Comparison of ENCODE assay signal across 8 cellular contexts in genomic region chr17:82291582-82292250, GRCh38. TPM values are rescaled to one million over a fixed set of nuclear protein-coding genes. Genes with fewer than 3 reads are reported as not detected.
DNase-seq lines count a peak whose midpoint lies in the region.

No MANE protein-coding gene starts in this region.

- H3K9me3 ChIP-seq in iPS-20b (ENCODE audit: insufficient read depth, low read depth, low read length) = no peaks in the 10 kb centered on the region; the same call in 1 of the 2 replicates

- no peak for DNase-seq in T-helper 2 cell treated with Interferon-gamma antibody and Interleukin-4, amounts not matched to agents 5 μg/mL and 100 μg/mL, for 36 hours (ENCODE audit: low spot score)
- DNase-seq in T-helper 2 cell (no peak), NCI-H226 (no peak), GM19240 (ENCODE audit: insufficient read length, low spot score) (no peak), putamen (ENCODE audit: low spot score) (no peak)
- no peak for DNase-seq in activated T-helper 1 cell treated with anti-CD3 and anti-CD28 coated beads, Interleukin-12 subunit alpha, Interleukin-12 subunit beta, Interleukin-2, Interleukin-4 antibody, amounts not matched to agents 30 ng/mL and 10 ng/mL and 1 ng/mL, durations not matched to agents 14 hours and 24 hours and 36 hours (ENCODE audit: low spot score)

- H3K27me3 Mint-ChIP-seq in T-helper 2 cell treated with Interferon-gamma antibody and Interleukin-4, amounts not matched to agents 5 μg/mL and 100 μg/mL, for 36 hours (ENCODE audit: low read depth) = no peaks in the 10 kb centered on the region
- H3K27me3 Mint-ChIP-seq in activated T-helper 1 cell treated with anti-CD3 and anti-CD28 coated beads, Interleukin-12 subunit alpha, Interleukin-12 subunit beta, Interleukin-2, Interleukin-4 antibody, amounts not matched to agents 30 ng/mL and 10 ng/mL and 1 ng/mL, durations not matched to agents 14 hours and 24 hours and 36 hours (ENCODE audit: insufficient read depth) = peaks cover 2% of the 10 kb centered on the region

- H3K9me3 Mint-ChIP-seq in T-helper 2 cell treated with Interferon-gamma antibody and Interleukin-4, amounts not matched to agents 5 μg/mL and 100 μg/mL, for 36 hours = no peaks in the 10 kb centered on the region
- H3K9me3 Mint-ChIP-seq in activated T-helper 1 cell treated with anti-CD3 and anti-CD28 coated beads, Interleukin-12 subunit alpha, Interleukin-12 subunit beta, Interleukin-2, Interleukin-4 antibody, amounts not matched to agents 30 ng/mL and 10 ng/mL and 1 ng/mL, durations not matched to agents 14 hours and 24 hours and 36 hours = no peaks in the 10 kb centered on the region

- peak overlapping the region; percentile 85 for H3K4me3 ChIP-seq in iPS-20b (ENCODE audit: low read length)

- peaks cover 32% of the 10 kb centered on the region for H3K4me1 Mint-ChIP-seq in T-helper 2 cell treated with Interferon-gamma antibody and Interleukin-4, amounts not matched to agents 5 μg/mL and 100 μg/mL, for 36 hours (ENCODE audit: low read depth)
- H3K4me1 Mint-ChIP-seq in activated T-helper 1 cell treated with anti-CD3 and anti-CD28 coated beads, Interleukin-12 subunit alpha, Interleukin-12 subunit beta, Interleukin-2, Interleukin-4 antibody, amounts not matched to agents 30 ng/mL and 10 ng/mL and 1 ng/mL, durations not matched to agents 14 hours and 24 hours and 36 hours (ENCODE audit: low read depth) = peaks cover 41% of the 10 kb centered on the region

- H3K27me3 ChIP-seq in iPS-20b (ENCODE audit: insufficient read depth, low read length) = peaks cover 12% of the 10 kb centered on the region; the same call in 1 of the 2 replicates

- no peaks in the 10 kb centered on the region; the same call in 1 of the 2 replicates for H3K4me1 ChIP-seq in iPS-20b (ENCODE audit: insufficient read depth, low read length)

- H3K27ac Mint-ChIP-seq in T-helper 2 cell treated with Interferon-gamma antibody and Interleukin-4, amounts not matched to agents 5 μg/mL and 100 μg/mL, for 36 hours = peak overlapping the region; percentile 67
- H3K27ac Mint-ChIP-seq in activated T-helper 1 cell treated with anti-CD3 and anti-CD28 coated beads, Interleukin-12 subunit alpha, Interleukin-12 subunit beta, Interleukin-2, Interleukin-4 antibody, amounts not matched to agents 30 ng/mL and 10 ng/mL and 1 ng/mL, durations not matched to agents 14 hours and 24 hours and 36 hours = peak overlapping the region; percentile 68

- intact Hi-C loops in activated T-helper 1 cell treated with anti-CD3 and anti-CD28 coated beads, Interleukin-12 subunit alpha, Interleukin-12 subunit beta, Interleukin-2, Interleukin-4 antibody, amounts not matched to agents 30 ng/mL and 10 ng/mL and 1 ng/mL, durations not matched to agents 14 hours and 24 hours and 36 hours (cut with micrococcal nuclease) = loop anchor here (1.0 to 10.0 kb wide), 6 partner anchors 8 to 427 kb away; partner anchors contain the start of genes CENPX, CSNK1D, CYBC1 and LRRC45

- peaks cover 2% of the 10 kb centered on the region for H3K36me3 Mint-ChIP-seq in T-helper 2 cell treated with Interferon-gamma antibody and Interleukin-4, amounts not matched to agents 5 μg/mL and 100 μg/mL, for 36 hours (ENCODE audit: low read depth)
- H3K36me3 Mint-ChIP-seq in activated T-helper 1 cell treated with anti-CD3 and anti-CD28 coated beads, Interleukin-12 subunit alpha, Interleukin-12 subunit beta, Interleukin-2, Interleukin-4 antibody, amounts not matched to agents 30 ng/mL and 10 ng/mL and 1 ng/mL, durations not matched to agents 14 hours and 24 hours and 36 hours (ENCODE audit: low read depth) = peaks cover 6% of the 10 kb centered on the region

- H3K36me3 ChIP-seq in iPS-20b (ENCODE audit: insufficient read depth, low read depth, low read length) = no peaks in the 10 kb centered on the region

- peak overlapping the region; percentile 72 for H3K4me3 Mint-ChIP-seq in T-helper 2 cell treated with Interferon-gamma antibody and Interleukin-4, amounts not matched to agents 5 μg/mL and 100 μg/mL, for 36 hours
- H3K4me3 Mint-ChIP-seq in activated T-helper 1 cell treated with anti-CD3 and anti-CD28 coated beads, Interleukin-12 subunit alpha, Interleukin-12 subunit beta, Interleukin-2, Interleukin-4 antibody, amounts not matched to agents 30 ng/mL and 10 ng/mL and 1 ng/mL, durations not matched to agents 14 hours and 24 hours and 36 hours = peak overlapping the region; percentile 80

- H3K9ac ChIP-seq in iPS-20b (ENCODE audit: low read depth, low read length) = peak overlapping the region; percentile 88; the same call in 1 of the 2 replicates

- H3K27ac ChIP-seq in iPS-20b (ENCODE audit: low read length) (no peak overlapping the region), temporal lobe (ENCODE audit: low read depth, low read length) (peak overlapping the region; percentile 95)

RNA-seq across cellular contexts. Expression of gene CSNK1D, which starts 18.2 kb away (rescaled TPM):
- 154 and 161 TPM in 2 replicates for total RNA-seq in activated T-helper 1 cell treated with anti-CD3 and anti-CD28 coated beads, Interleukin-12 subunit alpha, Interleukin-12 subunit beta, Interleukin-2, Interleukin-4 antibody, amounts not matched to agents 30 ng/mL and 10 ng/mL and 1 ng/mL, durations not matched to agents 14 hours and 24 hours and 36 hours
- 32.2 TPM for total RNA-seq in temporal lobe

RNA-seq across cellular contexts. Expression of gene CD7, which starts 25.7 kb away (rescaled TPM):
- total RNA-seq in activated T-helper 1 cell treated with anti-CD3 and anti-CD28 coated beads, Interleukin-12 subunit alpha, Interleukin-12 subunit beta, Interleukin-2, Interleukin-4 antibody, amounts not matched to agents 30 ng/mL and 10 ng/mL and 1 ng/mL, durations not matched to agents 14 hours and 24 hours and 36 hours = 454 and 455 TPM in 2 replicates
- total RNA-seq in temporal lobe = not detected

RNA-seq across cellular contexts. Expression of gene SECTM1, which starts 41.9 kb away (rescaled TPM):
- total RNA-seq in activated T-helper 1 cell treated with anti-CD3 and anti-CD28 coated beads, Interleukin-12 subunit alpha, Interleukin-12 subunit beta, Interleukin-2, Interleukin-4 antibody, amounts not matched to agents 30 ng/mL and 10 ng/mL and 1 ng/mL, durations not matched to agents 14 hours and 24 hours and 36 hours = 3.3 and 4.2 TPM in 2 replicates
- total RNA-seq in temporal lobe = 0.74 TPM

Comparison
In these comparisons a context has a peak if more than half of its experiments do, and no peak if none do; other contexts are left out.
1. RNA of gene CD7, which starts 25.7 kb away (total RNA-seq): 454 to 455 TPM in activated T-helper 1 cell treated with anti-CD3 and anti-CD28 coated beads, Interleukin-12 subunit alpha, Interleukin-12 subunit beta, Interleukin-2, Interleukin-4 antibody, amounts not matched to agents 30 ng/mL and 10 ng/mL and 1 ng/mL, durations not matched to agents 14 hours and 24 hours and 36 hours; not detected in temporal lobe (single experiment); every median in the first group is over 100 times any median in the second.